13 cellular contexts compared by ENCODE assay signal in the genomic region with DNA sequence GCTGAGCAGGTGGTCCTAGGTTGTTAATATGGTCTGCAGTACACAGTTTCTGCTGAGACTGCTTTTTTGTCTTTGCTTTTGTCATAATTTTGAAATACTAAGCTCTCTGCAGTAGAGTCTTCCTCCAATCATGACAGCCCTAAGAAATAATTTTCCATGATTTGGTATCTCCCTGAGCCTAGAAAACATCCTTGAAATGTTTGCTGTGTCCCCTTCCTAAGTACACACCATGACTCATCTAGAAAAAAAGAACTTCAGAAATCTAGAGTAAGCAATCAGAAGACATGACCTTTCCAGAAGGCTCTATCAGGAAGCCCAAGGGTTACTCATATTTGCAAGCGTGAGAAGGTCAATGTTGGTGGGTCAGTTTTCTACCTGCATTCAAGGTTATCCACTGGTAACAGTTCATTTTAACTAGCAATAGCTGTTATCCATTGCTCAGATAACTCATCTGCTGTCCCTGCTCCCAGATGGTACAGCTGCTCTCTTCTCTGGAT. TPM values are rescaled to one million over a fixed set of nuclear protein-coding genes. Genes with fewer than 3 reads are reported as not detected.
DNase-seq lines count a peak whose midpoint lies in the region; ATAC-seq and TF ChIP-seq lines count a peak whose summit lies in the region.
"Had no signal": no experiment of that assay in that cellular context is flagged by ENCODE, and none has a peak within 500 bp of the region (broad histone marks: within the 10 kb centered on the region; RNA-seq: fewer than 3 reads in every experiment).

No MANE protein-coding gene starts in this region.

- DNase-seq in AG04450 (ENCODE audit: low read depth, low spot score) (no peak), GM04503 (ENCODE audit: low read depth) (peak; percentile 65), hepatic stellate cell (ENCODE audit: low spot score) (peak; percentile 72), sciatic nerve (ENCODE audit: low spot score) (no peak), OCI-M2 (lab: John Stamatoyannopoulos, UW; ENCODE audit: unreplicated experiment) (no peak), dorsolateral prefrontal cortex (no peak)
- DNase-seq in activated naive CD8-positive, alpha-beta T cell treated with anti-CD3 and anti-CD28 coated beads, Interleukin-2, amount 50 U/mL, for 24 hours, result no peak
- no peak for DNase-seq in effector memory CD4-positive, alpha-beta T cell
- DNase-seq: activated gamma-delta T cell; CD4-positive, alpha-beta memory T cell; NCI-H2081; small intestine had no signal

- intact Hi-C loops in sciatic nerve (cut with DNase I), result no loop called here
- intact Hi-C loops in dorsolateral prefrontal cortex (cut with DNase I), result loop anchor here in 1 of 2 donors (5.0 kb wide), 2 partner anchors 80 to 140 kb away; no protein-coding TSS in a partner anchor

- H3K36me3 ChIP-seq in effector memory CD4-positive, alpha-beta T cell (ENCODE audit: control insufficient read depth, insufficient read depth, low read length), result peaks cover 29% of the 10 kb centered on the region

- no peaks in the 10 kb centered on the region for H3K27me3 Mint-ChIP-seq in activated naive CD8-positive, alpha-beta T cell treated with anti-CD3 and anti-CD28 coated beads, Interleukin-2, amount 50 U/mL, for 24 hours
- H3K27me3 Mint-ChIP-seq: CD4-positive, alpha-beta memory T cell had no signal

- CTCF ChIA-PET in AG04450 (lab: Charles Lee), result interaction anchor here (0.6 to 6.1 kb wide), 12 partner anchors 12 to 495 kb away, joined by 3 to 113 read pairs (median 19); partner anchors contain the start of genes DAD1 and OXA1L

- no peak for ATAC-seq in activated naive CD8-positive, alpha-beta T cell treated with anti-CD3 and anti-CD28 coated beads, Interleukin-2, amount 50 U/mL, for 24 hours
- ATAC-seq in sciatic nerve, result no peak

- no peaks in the 10 kb centered on the region for H3K9me3 ChIP-seq in AG04450 (ENCODE audit: control insufficient read depth, insufficient read depth, low read length)
- no peaks in the 10 kb centered on the region for H3K9me3 ChIP-seq in effector memory CD4-positive, alpha-beta T cell (ENCODE audit: control insufficient read depth, low read length)

- POLR2A ChIA-PET in AG04450 (lab: Yijun Ruan, JAX), result interaction anchor here (0.9 kb wide), 1 partner anchor 16 kb away, joined by 3 read pairs; no protein-coding TSS in a partner anchor

- H3K27me3 ChIP-seq in AG04450 (ENCODE audit: control insufficient read depth, insufficient read depth, low read length) (no peaks in the 10 kb centered on the region), dorsolateral prefrontal cortex (no peaks in the 10 kb centered on the region)
- H3K27me3 ChIP-seq in effector memory CD4-positive, alpha-beta T cell (replicated peaks; ENCODE audit: control insufficient read depth, insufficient read depth, low read length, poor library complexity, severe bottlenecking), result no peaks in the 10 kb centered on the region

- peak overlapping the region; percentile 21 for H3K27ac ChIP-seq in AG04450 (ENCODE audit: low read depth, low read length)
- no peak overlapping the region for H3K27ac ChIP-seq in effector memory CD4-positive, alpha-beta T cell (ENCODE audit: insufficient read depth, low read length, poor library complexity, severe bottlenecking)
- H3K27ac ChIP-seq in dorsolateral prefrontal cortex, result peak overlapping the region in 1 of 59 donors; percentile 21
- H3K27ac ChIP-seq: VCaP had no signal

- H3K4me1 ChIP-seq in effector memory CD4-positive, alpha-beta T cell (ENCODE audit: control insufficient read depth, insufficient read depth, low read length, poor library complexity, severe bottlenecking), result peaks cover 29% of the 10 kb centered on the region

- TF ChIP-seq CTCF in AG04450 (IDR thresholded peaks at IDR 0.05; ENCODE audit: low read depth, low read length) (no peak), dorsolateral prefrontal cortex (IDR thresholded peaks at IDR 0.05 in 54 of 56, conservative IDR thresholded peaks at IDR 0.05 in 2 of 56; ENCODE audit: low read depth in 1 of 56, partially characterized antibody in 56 of 56) (no peak)

- H3K27ac Mint-ChIP-seq in activated naive CD8-positive, alpha-beta T cell treated with anti-CD3 and anti-CD28 coated beads, Interleukin-2, amount 50 U/mL, for 24 hours, result peak overlapping the region; percentile 21

- H3K4me1 Mint-ChIP-seq in activated naive CD8-positive, alpha-beta T cell treated with anti-CD3 and anti-CD28 coated beads, Interleukin-2, amount 50 U/mL, for 24 hours, result peaks cover 68% of the 10 kb centered on the region

- H3K4me3 Mint-ChIP-seq in activated naive CD8-positive, alpha-beta T cell treated with anti-CD3 and anti-CD28 coated beads, Interleukin-2, amount 50 U/mL, for 24 hours, result no peak overlapping the region
- H3K4me3 Mint-ChIP-seq: CD4-positive, alpha-beta memory T cell had no signal

- no peak overlapping the region for H3K4me3 ChIP-seq in AG04450 (ENCODE audit: low read depth, low read length)
- H3K4me3 ChIP-seq in effector memory CD4-positive, alpha-beta T cell (ENCODE audit: insufficient read depth, low read depth, low read length, poor library complexity, severe bottlenecking), result no peak overlapping the region
- H3K4me3 ChIP-seq in dorsolateral prefrontal cortex, result no peak overlapping the region

- H3K9me3 Mint-ChIP-seq in activated naive CD8-positive, alpha-beta T cell treated with anti-CD3 and anti-CD28 coated beads, Interleukin-2, amount 50 U/mL, for 24 hours, result peaks cover 3% of the 10 kb centered on the region
- H3K9me3 Mint-ChIP-seq: CD4-positive, alpha-beta memory T cell had no signal

- peaks cover 74% of the 10 kb centered on the region for H3K36me3 Mint-ChIP-seq in activated naive CD8-positive, alpha-beta T cell treated with anti-CD3 and anti-CD28 coated beads, Interleukin-2, amount 50 U/mL, for 24 hours (ENCODE audit: low read depth)

RNA-seq across cellular contexts. Expression of gene DAD1, which starts 16.4 kb away (rescaled TPM):
- 420 and 467 TPM in 2 replicates for polyA plus RNA-seq in AG04450 (2011; rRNA removed)
- 143 and 159 TPM in 2 replicates for polyA minus RNA-seq in AG04450 (2011; rRNA and poly(A)+ RNA removed)
- 163 TPM for total RNA-seq in sciatic nerve
- 100 to 1,000 TPM in 92 of 120 experiments, 10 to 100 TPM in 28; 71.6 to 171 (median 110) TPM for total RNA-seq in dorsolateral prefrontal cortex

RNA-seq across cellular contexts. Expression of gene ABHD4, which starts 25.5 kb away (rescaled TPM):
- 42.1 and 49.4 TPM in 2 replicates for polyA plus RNA-seq in AG04450 (2011; rRNA removed)
- polyA minus RNA-seq in AG04450 (2011; rRNA and poly(A)+ RNA removed), result 39.7 and 44.9 TPM in 2 replicates
- total RNA-seq in sciatic nerve (45.2 TPM), dorsolateral prefrontal cortex (10 to 100 TPM in 119 of 120 experiments, 1 to 10 TPM in 1; 9.7 to 36.9 (median 19.7) TPM)

Comparison
In these comparisons a context has a peak if more than half of its experiments do, and no peak if none do; other contexts are left out.
1. DNase-seq: peak in GM04503 (single experiment) and hepatic stellate cell (single experiment); none in AG04450 (single experiment), activated naive CD8-positive, alpha-beta T cell treated with anti-CD3 and anti-CD28 coated beads, Interleukin-2, amount 50 U/mL, for 24 hours (single experiment), sciatic nerve (single experiment), effector memory CD4-positive, alpha-beta T cell (0 of 3), OCI-M2 (single experiment) and dorsolateral prefrontal cortex (0 of 10).